In the genomic region with DNA sequence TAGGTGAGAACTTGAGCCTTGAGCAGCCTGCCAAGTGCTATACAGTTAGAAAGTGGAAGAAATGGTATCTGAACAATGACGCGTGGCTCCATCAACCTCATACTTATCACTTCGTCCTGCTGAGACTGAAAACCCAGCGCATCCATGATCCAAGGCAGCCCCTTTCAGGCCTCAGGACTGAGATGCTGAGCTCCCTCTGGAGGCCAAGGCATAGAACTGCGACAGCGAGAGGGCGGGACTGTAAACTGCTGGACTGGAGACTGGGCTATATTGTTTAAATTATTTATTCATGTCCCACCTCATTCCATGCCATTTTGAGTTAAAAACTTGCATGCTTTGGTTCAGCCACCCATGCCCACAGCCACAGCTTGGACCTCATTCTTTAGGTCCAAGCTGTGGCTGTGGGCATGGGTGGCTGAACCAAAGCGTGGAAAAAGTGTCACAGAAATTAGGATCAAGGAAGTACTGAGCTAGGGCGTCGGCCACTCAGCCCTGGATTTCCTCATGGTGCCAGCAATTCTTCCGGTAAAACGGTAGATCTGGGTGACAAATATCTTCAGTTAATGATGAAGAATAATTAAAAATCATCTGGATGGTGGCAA, we compare ENCODE assay signal across 9 cellular contexts.
DNase-seq lines count a peak whose midpoint lies in the region; ATAC-seq, FAIRE-seq and TF ChIP-seq lines count a peak whose summit lies in the region.
"Had no signal": no experiment of that assay in that cellular context is flagged by ENCODE, and none has a peak within 500 bp of the region (broad histone marks: within the 10 kb centered on the region; RNA-seq: fewer than 3 reads in every experiment).

No MANE protein-coding gene starts in this region.

- TF ChIP-seq CTCF in A549 (IDR thresholded peaks at IDR 0.05) (peak; percentile 15; the same call in 1 of the 3 replicates), GM12864 (IDR thresholded peaks at IDR 0.05; ENCODE audit: low read depth, low read length, missing control alignments) (peak; percentile 82), NB4 (IDR thresholded peaks at IDR 0.05; ENCODE audit: low read depth, low read length) (peak; percentile 72), left lung (IDR thresholded peaks at IDR 0.05) (peak; percentile 41)

- H3K27ac ChIP-seq in A549 (no peak overlapping the region), left lung (no peak overlapping the region)

- 47% methylated on average over 12 of the region's 12 CpGs for WGBS in A549 (ENCODE audit: missing lambda C conversion rate)

- no peak for TF ChIP-seq EP300 in A549 (IDR thresholded peaks at IDR 0.05)

- H3K4me3 ChIP-seq in A549 (no peak overlapping the region), GM12864 (ENCODE audit: low read depth, low read length) (no peak overlapping the region), NB4 (ENCODE audit: low read depth, low read length) (no peak overlapping the region), left lung (no peak overlapping the region)

- peak; percentile 2 to 32 for DNase-seq in A549 (ENCODE audit: low read depth in 1 of 2, low spot score in 1 of 2)
- DNase-seq in GM12864 (ENCODE audit: low read depth): peak; percentile 10
- DNase-seq in NB4 (ENCODE audit: low read depth): peak; percentile 39
- DNase-seq in brain pericyte (ENCODE audit: low read depth, low spot score): peak; percentile 7
- no peak for DNase-seq in left lung
- no peak for DNase-seq in NCI-H1930 (lab: John Stamatoyannopoulos, UW)

- no peak overlapping the region for H3K4me2 ChIP-seq in A549

- TF ChIP-seq RAD21 in A549 (conservative IDR thresholded peaks at IDR 0.05 in 1 of 2, IDR thresholded peaks at IDR 0.05 in 1 of 2): peak in 1 of 2 experiments; percentile 45; a peak in 2 of 5 replicates

- POLR2A ChIA-PET in A549 (lab: Yijun Ruan, JAX): no interaction called here

- CTCF ChIA-PET in A549 (lab: Yijun Ruan, JAX): interaction anchor here (0.9 to 1.4 kb wide), 4 partner anchors 59 to 351 kb away, joined by 3 to 5 read pairs (median 4); no protein-coding TSS in a partner anchor

- H3K36me3 ChIP-seq in left lung: no peaks in the 10 kb centered on the region

- H3K4me1 ChIP-seq in A549 (no peaks in the 10 kb centered on the region), left lung (no peaks in the 10 kb centered on the region)

- H3K9me3 ChIP-seq in A549 (no peaks in the 10 kb centered on the region), left lung (no peaks in the 10 kb centered on the region)

- TF ChIP-seq POLR2A in A549 (IDR thresholded peaks at IDR 0.05; ENCODE audit: low read length): no peak
- no peak for TF ChIP-seq POLR2A in NB4 (IDR thresholded peaks at IDR 0.05; ENCODE audit: extremely low read depth, insufficient read length)

- intact Hi-C loops in left lung (cut with DNase I): no loop called here

- no peaks in the 10 kb centered on the region for H3K27me3 ChIP-seq in left lung

- no peak for FAIRE-seq in A549 (lab: Jason Lieb, UNC)
- FAIRE-seq: bronchial epithelial cell had no signal

- ATAC-seq in A549 (peak in 1 of 2 experiments; percentile 71; a peak in 4 of 6 replicates), left lung (peak; percentile 75), HG03175 (IDR thresholded peaks at IDR 0.05; ENCODE audit: unreplicated experiment) (no peak), GM18870 (IDR thresholded peaks at IDR 0.05; ENCODE audit: unreplicated experiment) (no peak)

TF ChIP-seq in A549, 52 proteins besides CTCF, POLR2A, EP300 and RAD21:
- TF ChIP-seq RARB (CRISPR knock-in tag; IDR thresholded peaks at IDR 0.05): no peak
- 0 out of 3 replicates have a peak, but pooled peaks have one; percentile 16 for TF ChIP-seq SMC3 (IDR thresholded peaks at IDR 0.05)

Comparison
In these comparisons a context has a peak if more than half of its experiments do, and no peak if none do; other contexts are left out.
1. DNase-seq: peak in A549 (2 of 2), GM12864 (single experiment), NB4 (single experiment) and brain pericyte (single experiment); none in left lung (0 of 2) and NCI-H1930 (0 of 2).
2. CTCF ChIP-seq: peak in every context shown above with its lines; median percentile 82 in GM12864; 72 in NB4; 41 in left lung; 15 in A549.